In genomic region chrX:18962329-18962728, GRCh38 we compare ENCODE assay signal across 16 cellular contexts. TPM values are rescaled to one million over a fixed set of nuclear protein-coding genes. Genes with fewer than 3 reads are reported as not detected.
A peak's percentile ranks its signal among the peaks of the same experiment; 100 is the strongest.
DNase-seq lines count a peak whose midpoint lies in the region; ATAC-seq and TF ChIP-seq lines count a peak whose summit lies in the region.
"Had no signal": no experiment of that assay in that cellular context is flagged by ENCODE, and none has a peak within 500 bp of the region (broad histone marks: within the 10 kb centered on the region; RNA-seq: fewer than 3 reads in every experiment).

No MANE protein-coding gene starts in this region.

- no peak for DNase-seq in natural killer cell treated with Interleukin-12 subunit alpha and Interleukin-12 subunit beta and Interleukin-15 and Interleukin-18, amount 100 ng/mL, for 72 hours (ENCODE audit: low spot score)
- no peak for DNase-seq in natural killer cell
- DNase-seq in RWPE2 (ENCODE audit: low spot score) = no peak
- DNase-seq in nephron progenitor cell = no peak
- DNase-seq in osteocyte (ENCODE audit: extremely low spot score, unreplicated experiment) = no peak
- DNase-seq in left ventricle myocardium inferior = no peak
- DNase-seq: CD4-positive, alpha-beta T cell; H7; NCI-H2029; NCI-H446; NCI-H524 treated with DMSO at 0.1 percent for 48 hours; NCI-H82; RPMI8226; SHP77 had no signal

- H3K9me3 Mint-ChIP-seq in natural killer cell treated with Interleukin-12 subunit alpha and Interleukin-12 subunit beta and Interleukin-15 and Interleukin-18, amount 100 ng/mL, for 72 hours = no peaks in the 10 kb centered on the region
- H3K9me3 Mint-ChIP-seq in natural killer cell (no peaks in the 10 kb centered on the region), nephron progenitor cell (peaks cover 58% of the 10 kb centered on the region), osteocyte (ENCODE audit: unreplicated experiment) (peaks cover 8% of the 10 kb centered on the region)
- H3K9me3 Mint-ChIP-seq: CD4-positive, alpha-beta T cell had no signal

- H3K4me3 ChIP-seq in RWPE2 (ENCODE audit: severe bottlenecking) = no peak overlapping the region
- no peak overlapping the region for H3K4me3 ChIP-seq in left ventricle myocardium inferior
- H3K4me3 ChIP-seq: BLaER1 had no signal

- H3K36me3 Mint-ChIP-seq in natural killer cell treated with Interleukin-12 subunit alpha and Interleukin-12 subunit beta and Interleukin-15 and Interleukin-18, amount 100 ng/mL, for 72 hours = no peaks in the 10 kb centered on the region
- no peaks in the 10 kb centered on the region for H3K36me3 Mint-ChIP-seq in natural killer cell
- H3K36me3 Mint-ChIP-seq in nephron progenitor cell (ENCODE audit: low read depth) = peaks cover 5% of the 10 kb centered on the region
- H3K36me3 Mint-ChIP-seq in osteocyte (ENCODE audit: unreplicated experiment) = no peaks in the 10 kb centered on the region

- H3K36me3 ChIP-seq in RWPE2 (ENCODE audit: low read depth) (no peaks in the 10 kb centered on the region), left ventricle myocardium inferior (no peaks in the 10 kb centered on the region)
- H3K36me3 ChIP-seq: BLaER1 had no signal

- peak overlapping the region; percentile 6 for H3K4me3 Mint-ChIP-seq in natural killer cell treated with Interleukin-12 subunit alpha and Interleukin-12 subunit beta and Interleukin-15 and Interleukin-18, amount 100 ng/mL, for 72 hours
- H3K4me3 Mint-ChIP-seq in natural killer cell (no peak overlapping the region), nephron progenitor cell (no peak overlapping the region), osteocyte (ENCODE audit: unreplicated experiment) (no peak overlapping the region)
- H3K4me3 Mint-ChIP-seq: CD4-positive, alpha-beta T cell had no signal

- no peak for ATAC-seq in natural killer cell treated with Interleukin-12 subunit alpha and Interleukin-12 subunit beta and Interleukin-15 and Interleukin-18, amount 100 ng/mL, for 72 hours
- no peak for ATAC-seq in natural killer cell
- ATAC-seq in RWPE2 (ENCODE audit: low read depth) = no peak; the same call in 2 of the 3 replicates
- no peak for ATAC-seq in HG03521 (IDR thresholded peaks at IDR 0.05; ENCODE audit: unreplicated experiment)

- H3K27me3 ChIP-seq in RWPE2 (ENCODE audit: insufficient read depth, poor library complexity, severe bottlenecking) = no peaks in the 10 kb centered on the region
- no peaks in the 10 kb centered on the region for H3K27me3 ChIP-seq in left ventricle myocardium inferior (ENCODE audit: low read depth)

- H3K27ac Mint-ChIP-seq in natural killer cell treated with Interleukin-12 subunit alpha and Interleukin-12 subunit beta and Interleukin-15 and Interleukin-18, amount 100 ng/mL, for 72 hours = peak overlapping the region; percentile 22 to 47
- H3K27ac Mint-ChIP-seq in natural killer cell (peak overlapping the region in 1 of 2 donors; percentile 15), nephron progenitor cell (peak overlapping the region; percentile 17), osteocyte (ENCODE audit: unreplicated experiment) (no peak overlapping the region)
- H3K27ac Mint-ChIP-seq: CD4-positive, alpha-beta T cell had no signal

- TF ChIP-seq CTCF in natural killer cell (IDR thresholded peaks at IDR 0.05) (no peak), RWPE2 (IDR thresholded peaks at IDR 0.05; ENCODE audit: poor library complexity, severe bottlenecking) (no peak), nephron progenitor cell (IDR thresholded peaks at IDR 0.05) (no peak), osteocyte (IDR thresholded peaks at IDR 0.05) (no peak), left ventricle myocardium inferior (IDR thresholded peaks at IDR 0.05; ENCODE audit: borderline replicate concordance) (no peak)

- H3K4me1 ChIP-seq in RWPE2 (ENCODE audit: insufficient read depth, poor library complexity, severe bottlenecking) (peaks cover 21% of the 10 kb centered on the region), left ventricle myocardium inferior (peaks cover 10% of the 10 kb centered on the region)

- H3K27ac ChIP-seq in RWPE2 (ENCODE audit: poor library complexity, severe bottlenecking) (peak overlapping the region; percentile 37), left ventricle myocardium inferior (replicated peaks) (no peak overlapping the region)
- H3K27ac ChIP-seq: BLaER1 had no signal

- H3K9me3 ChIP-seq in RWPE2 (ENCODE audit: severe bottlenecking) = no peaks in the 10 kb centered on the region
- no peaks in the 10 kb centered on the region for H3K9me3 ChIP-seq in left ventricle myocardium inferior (replicated peaks)
- H3K9me3 ChIP-seq: BLaER1 had no signal

- no peaks in the 10 kb centered on the region for H3K27me3 Mint-ChIP-seq in natural killer cell treated with Interleukin-12 subunit alpha and Interleukin-12 subunit beta and Interleukin-15 and Interleukin-18, amount 100 ng/mL, for 72 hours
- H3K27me3 Mint-ChIP-seq in natural killer cell (ENCODE audit: low read depth in 2 of 2) (no peaks in the 10 kb centered on the region), nephron progenitor cell (ENCODE audit: low read depth, poor library complexity) (no peaks in the 10 kb centered on the region), osteocyte (ENCODE audit: unreplicated experiment) (no peaks in the 10 kb centered on the region)
- H3K27me3 Mint-ChIP-seq: CD4-positive, alpha-beta T cell had no signal

- H3K4me1 Mint-ChIP-seq in natural killer cell treated with Interleukin-12 subunit alpha and Interleukin-12 subunit beta and Interleukin-15 and Interleukin-18, amount 100 ng/mL, for 72 hours (ENCODE audit: low read depth in 2 of 2) = peaks cover 25 to 26% of the 10 kb centered on the region in 2 donors
- H3K4me1 Mint-ChIP-seq in natural killer cell (peaks cover 24 to 36% of the 10 kb centered on the region in 2 donors), nephron progenitor cell (peaks cover 28% of the 10 kb centered on the region), osteocyte (ENCODE audit: unreplicated experiment) (peaks cover 3% of the 10 kb centered on the region)

- intact Hi-C loops in natural killer cell (cut with micrococcal nuclease) = no loop called here
- intact Hi-C loops in left ventricle myocardium inferior (cut with micrococcal nuclease) = no loop called here

RNA-seq across cellular contexts. Expression of gene PHKA2, which starts 21.6 kb away (rescaled TPM):
- total RNA-seq in natural killer cell treated with Interleukin-12 subunit alpha and Interleukin-12 subunit beta and Interleukin-15 and Interleukin-18, amount 100 ng/mL, for 72 hours = 10 to 100 TPM; 19.1 to 29.4 TPM
- total RNA-seq in natural killer cell (10 to 100 TPM; 34.2 to 45.9 (median 35.1) TPM), osteocyte (26.4 and 27.0 TPM in 2 replicates), left ventricle myocardium inferior (41.2 TPM)
